8 cellular contexts compared by ENCODE assay signal in genomic region chrX:65601126-65601525, GRCh38.
A peak's percentile ranks its signal among the peaks of the same experiment; 100 is the strongest.
DNase-seq lines count a peak whose midpoint lies in the region; ATAC-seq and TF ChIP-seq lines count a peak whose summit lies in the region.

No MANE protein-coding gene starts in this region.

- H3K4me1 ChIP-seq in upper lobe of right lung: peaks cover 22% of the 10 kb centered on the region

- no peaks in the 10 kb centered on the region for H3K27me3 ChIP-seq in upper lobe of right lung

- no peaks in the 10 kb centered on the region for H3K27me3 Mint-ChIP-seq in central memory CD8-positive, alpha-beta T cell
- no peaks in the 10 kb centered on the region for H3K27me3 Mint-ChIP-seq in natural killer cell (ENCODE audit: low read depth in 2 of 2)

- H3K4me1 Mint-ChIP-seq in central memory CD8-positive, alpha-beta T cell: peaks cover 55% of the 10 kb centered on the region
- H3K4me1 Mint-ChIP-seq in natural killer cell: peaks cover 57 to 65% of the 10 kb centered on the region in 2 donors

- no peaks in the 10 kb centered on the region for H3K9me3 Mint-ChIP-seq in central memory CD8-positive, alpha-beta T cell
- no peaks in the 10 kb centered on the region for H3K9me3 Mint-ChIP-seq in natural killer cell

- H3K36me3 ChIP-seq in upper lobe of right lung: no peaks in the 10 kb centered on the region

- H3K27ac ChIP-seq in upper lobe of right lung: peak overlapping the region; percentile 86

- DNase-seq in Right ventricle myocardium inferior (ENCODE audit: missing footprints) (peak; percentile 21), cardiac septum (ENCODE audit: low spot score) (no peak), natural killer cell (no peak), upper lobe of right lung (no peak), NCI-H128 (lab: John Stamatoyannopoulos, UW; ENCODE audit: unreplicated experiment) (no peak)
- DNase-seq in central memory CD8-positive, alpha-beta T cell (ENCODE audit: low spot score in 2 of 2): no peak

- intact Hi-C loops in Right ventricle myocardium inferior (cut with DNase I) (no loop called here), cardiac septum (cut with DNase I) (loop anchor here (1.0 to 2.0 kb wide), 3 partner anchors 34 to 104 kb away; no protein-coding TSS in a partner anchor), natural killer cell (cut with micrococcal nuclease) (no loop called here), upper lobe of right lung (cut with DNase I) (no loop called here)

- H3K27ac Mint-ChIP-seq in central memory CD8-positive, alpha-beta T cell (ENCODE audit: low read depth): peak overlapping the region; percentile 75
- peak overlapping the region; percentile 85 to 86 for H3K27ac Mint-ChIP-seq in natural killer cell

- H3K36me3 Mint-ChIP-seq in central memory CD8-positive, alpha-beta T cell (ENCODE audit: insufficient read depth): peaks cover 3% of the 10 kb centered on the region
- H3K36me3 Mint-ChIP-seq in natural killer cell: no peaks in the 10 kb centered on the region

- TF ChIP-seq CTCF in natural killer cell (IDR thresholded peaks at IDR 0.05) (no peak), upper lobe of right lung (IDR thresholded peaks at IDR 0.05) (no peak)

- no peak for ATAC-seq in Right ventricle myocardium inferior
- no peak for ATAC-seq in central memory CD8-positive, alpha-beta T cell (replicated peaks; ENCODE audit: extremely low read depth, poor library complexity, severe bottlenecking)
- peak in 1 of 3 donors; percentile 35 for ATAC-seq in natural killer cell
- peak; percentile 25 for ATAC-seq in upper lobe of right lung
- no peak for ATAC-seq in HG03469 (IDR thresholded peaks at IDR 0.05; ENCODE audit: unreplicated experiment)
- no peak for ATAC-seq in HG02840 (IDR thresholded peaks at IDR 0.05; ENCODE audit: low FRiP score, unreplicated experiment)

- peak overlapping the region; percentile 41 for H3K4me3 Mint-ChIP-seq in central memory CD8-positive, alpha-beta T cell
- no peak overlapping the region for H3K4me3 Mint-ChIP-seq in natural killer cell

- H3K9me3 ChIP-seq in upper lobe of right lung: no peaks in the 10 kb centered on the region

- no peak overlapping the region for H3K4me3 ChIP-seq in upper lobe of right lung
